In the genomic region with DNA sequence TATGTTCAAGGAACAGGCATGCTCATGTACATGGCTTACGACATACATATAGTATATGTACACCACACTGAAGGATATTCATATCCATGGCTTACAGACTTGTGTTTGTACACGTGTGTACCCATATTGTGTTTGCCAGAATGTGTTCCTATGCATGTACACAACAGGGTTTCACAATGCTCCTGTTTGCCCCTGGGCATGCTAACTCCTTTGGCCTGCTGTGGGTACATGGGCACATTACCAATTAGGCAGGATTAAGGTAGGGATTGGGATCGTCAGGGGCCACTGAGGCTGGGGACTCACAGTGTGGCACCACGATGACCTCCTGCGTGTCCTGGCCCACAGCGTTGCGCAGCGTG, we compare ENCODE assay signal across 1 cellular context.
TF ChIP-seq lines count a peak whose summit lies in the region.

No MANE protein-coding gene starts in this region.

TF ChIP-seq in endothelial cell of umbilical vein, 7 proteins besides CTCF, POLR2A, EP300 and RAD21:
- TF ChIP-seq FOS (IDR thresholded peaks at IDR 0.05; ENCODE audit: borderline replicate concordance, insufficient read depth, low read length) (no peak), POLR2AphosphoS5 (IDR thresholded peaks at IDR 0.05; ENCODE audit: insufficient read depth, low read depth, low read length) (no peak), EZH2 (IDR thresholded peaks at IDR 0.05; ENCODE audit: borderline replicate concordance, low read depth, low read length, severe bottlenecking) (no peak), MYC (IDR thresholded peaks at IDR 0.05; ENCODE audit: low read depth, low read length) (no peak), GATA2 (IDR thresholded peaks at IDR 0.05; ENCODE audit: insufficient read depth, insufficient read length, low read depth, low read length) (no peak), JUN (IDR thresholded peaks at IDR 0.05; ENCODE audit: borderline replicate concordance, insufficient read depth, insufficient read length, low read depth) (no peak)
- TF ChIP-seq, protein P1, sequence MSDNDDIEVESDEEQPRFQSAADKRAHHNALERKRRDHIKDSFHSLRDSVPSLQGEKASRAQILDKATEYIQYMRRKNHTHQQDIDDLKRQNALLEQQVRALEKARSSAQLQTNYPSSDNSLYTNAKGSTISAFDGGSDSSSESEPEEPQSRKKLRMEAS (IDR thresholded peaks at IDR 0.05; ENCODE audit: insufficient read depth, insufficient read length): no peak
TF ChIP-seq in endothelial cell of umbilical vein: peak in this region for 0.
